10 cellular contexts compared by ENCODE assay signal in genomic region chr7:74183653-74184450, GRCh38. TPM values are rescaled to one million over a fixed set of nuclear protein-coding genes. Genes with fewer than 3 reads are reported as not detected.
A peak's percentile ranks its signal among the peaks of the same experiment; 100 is the strongest.
DNase-seq lines count a peak whose midpoint lies in the region; ATAC-seq, FAIRE-seq and TF ChIP-seq lines count a peak whose summit lies in the region.
"Had no signal": no experiment of that assay in that cellular context is flagged by ENCODE, and none has a peak within 500 bp of the region (broad histone marks: within the 10 kb centered on the region; RNA-seq: fewer than 3 reads in every experiment).

No MANE protein-coding gene starts in this region.

- peak overlapping the region in 5 of 8 donors; percentile 9 to 56 (median 53) for H3K27ac ChIP-seq in spleen
- H3K27ac ChIP-seq in RWPE1 = no peak overlapping the region

- peaks cover 78% of the 10 kb centered on the region for H3K4me1 Mint-ChIP-seq in activated CD4-positive, alpha-beta T cell treated with anti-CD3 and anti-CD28 coated beads for 36 hours
- H3K4me1 Mint-ChIP-seq in mesothelial cell of epicardium = peaks cover 32% of the 10 kb centered on the region

- 43 to 51% (median 47%) methylated on average over 7 of the region's 7 CpGs for WGBS in spleen, 5 donors

- ATAC-seq in activated CD4-positive, alpha-beta T cell treated with anti-CD3 and anti-CD28 coated beads for 36 hours = peak; percentile 89
- no peak for ATAC-seq in GM18873 (IDR thresholded peaks at IDR 0.05; ENCODE audit: low FRiP score, unreplicated experiment)

- no peak for FAIRE-seq in RCC 7860 (lab: Jason Lieb, UNC)

- TF ChIP-seq POLR2A in spleen (IDR thresholded peaks at IDR 0.05) = no peak

- no peaks in the 10 kb centered on the region for H3K9me3 ChIP-seq in spleen

- H3K27me3 ChIP-seq in spleen (replicated peaks in 1 of 7) = no peaks in the 10 kb centered on the region

- no peak overlapping the region for H3K4me3 Mint-ChIP-seq in activated CD4-positive, alpha-beta T cell treated with anti-CD3 and anti-CD28 coated beads for 36 hours
- no peak overlapping the region for H3K4me3 Mint-ChIP-seq in mesothelial cell of epicardium

- TF ChIP-seq CTCF in spleen (IDR thresholded peaks at IDR 0.05 in 8 of 11, conservative IDR thresholded peaks at IDR 0.05 in 3 of 11) (peak in 2 of 11 experiments; percentile 11 to 23), mesothelial cell of epicardium (IDR thresholded peaks at IDR 0.05; ENCODE audit: unreplicated experiment) (no peak), RWPE1 (conservative IDR thresholded peaks at IDR 0.05; ENCODE audit: low read depth) (no peak; the same call in 1 of the 2 replicates)

- DNase-seq in activated CD4-positive, alpha-beta T cell treated with anti-CD3 and anti-CD28 coated beads for 36 hours = peak; percentile 41
- no peak for DNase-seq in activated CD4-positive, alpha-beta T cell treated with anti-CD3 and anti-CD28 coated beads, Interleukin-2, amount 50 U/mL, for 1 hour
- peak; percentile 19 for DNase-seq in RCC 7860 (ENCODE audit: low spot score)
- peak; percentile 66 for DNase-seq in dermis blood vessel endothelial cell
- DNase-seq in spleen = no peak
- no peak for DNase-seq in mesothelial cell of epicardium (ENCODE audit: low spot score in 2 of 2, unreplicated experiment in 2 of 2)
- DNase-seq in RWPE1 (ENCODE audit: low spot score) = no peak
- DNase-seq: NCI-H2171, retina had no signal

- peak overlapping the region; percentile 67 for H3K27ac Mint-ChIP-seq in activated CD4-positive, alpha-beta T cell treated with anti-CD3 and anti-CD28 coated beads for 36 hours
- H3K27ac Mint-ChIP-seq in mesothelial cell of epicardium = no peak overlapping the region

- H3K27me3 Mint-ChIP-seq in activated CD4-positive, alpha-beta T cell treated with anti-CD3 and anti-CD28 coated beads for 36 hours = no peaks in the 10 kb centered on the region
- H3K27me3 Mint-ChIP-seq in mesothelial cell of epicardium (ENCODE audit: low read depth) = no peaks in the 10 kb centered on the region

- peaks cover 0 to 81% (median 31%) of the 10 kb centered on the region in 6 donors for H3K36me3 ChIP-seq in spleen

- no peak overlapping the region for H3K4me3 ChIP-seq in spleen

- peaks cover 74% of the 10 kb centered on the region for H3K36me3 Mint-ChIP-seq in activated CD4-positive, alpha-beta T cell treated with anti-CD3 and anti-CD28 coated beads for 36 hours (ENCODE audit: low read depth)
- H3K36me3 Mint-ChIP-seq in mesothelial cell of epicardium = peaks cover 20% of the 10 kb centered on the region

- CTCF ChIA-PET in activated CD4-positive, alpha-beta T cell treated with anti-CD3 and anti-CD28 coated beads for 36 hours (lab: Charles Lee) = interaction anchor here (0.6 to 1.8 kb wide), 11 partner anchors 10 to 289 kb away, joined by 3 to 13 read pairs (median 5); no protein-coding TSS in a partner anchor
- CTCF ChIA-PET in RWPE1 (lab: Yijun Ruan, JAX) = interaction anchor here (0.7 to 1.1 kb wide), 2 partner anchors 22 to 132 kb away, joined by 3 read pairs; no protein-coding TSS in a partner anchor

- no peaks in the 10 kb centered on the region for H3K9me3 Mint-ChIP-seq in activated CD4-positive, alpha-beta T cell treated with anti-CD3 and anti-CD28 coated beads for 36 hours (ENCODE audit: low read depth)
- no peaks in the 10 kb centered on the region for H3K9me3 Mint-ChIP-seq in mesothelial cell of epicardium

- intact Hi-C loops in activated CD4-positive, alpha-beta T cell treated with anti-CD3 and anti-CD28 coated beads for 36 hours (cut with DNase I, micrococcal nuclease) = no loop called here
- intact Hi-C loops in spleen (cut with DNase I; ENCODE audit: low total_unique reads) = no loop called here

- peaks cover 73 to 100% (median 96%) of the 10 kb centered on the region in 6 donors for H3K4me1 ChIP-seq in spleen

- POLR2A ChIA-PET in activated CD4-positive, alpha-beta T cell treated with anti-CD3 and anti-CD28 coated beads for 36 hours (lab: Charles Lee) = interaction anchor here (1.3 to 1.8 kb wide), 3 partner anchors 9 to 15 kb away, joined by 3 to 5 read pairs (median 4); partner anchors contain the start of gene EIF4H
- POLR2A ChIA-PET in RWPE1 (lab: Yijun Ruan, JAX; ENCODE audit: low non-redundant PET) = no interaction called here

RNA-seq across cellular contexts. Expression of gene EIF4H, which starts 9.7 kb away (rescaled TPM):
- total RNA-seq in activated CD4-positive, alpha-beta T cell treated with anti-CD3 and anti-CD28 coated beads for 36 hours = 100 to 1,000 TPM; 441 to 496 TPM
- total RNA-seq in dermis blood vessel endothelial cell (305 and 481 TPM in 2 replicates), spleen (100 to 1,000 TPM; 179 to 224 (median 197) TPM), mesothelial cell of epicardium (264 to 270 TPM (median 267 TPM) in 3 replicates)
- 100 to 1,000 TPM in 1 of 3 donors, 10 to 100 TPM in 2; 75.5 to 133 (median 98.4) TPM for polyA plus RNA-seq in spleen

RNA-seq across cellular contexts. Expression of gene LAT2, which starts 26.0 kb away (rescaled TPM):
- total RNA-seq in activated CD4-positive, alpha-beta T cell treated with anti-CD3 and anti-CD28 coated beads for 36 hours = 1 to 10 TPM; 1.7 to 2.4 TPM
- total RNA-seq in dermis blood vessel endothelial cell = 1.2 and 1.9 TPM in 2 replicates
- 100 to 1,000 TPM in 1 of 7 donors, 10 to 100 TPM in 6; 58.9 to 100 (median 76.4) TPM for total RNA-seq in spleen
- polyA plus RNA-seq in spleen = 100 to 1,000 TPM; 108 to 130 (median 127) TPM
- total RNA-seq in mesothelial cell of epicardium = 0.34 to 1.0 TPM (median 0.51 TPM) in 3 replicates

Comparison
In these comparisons a context has a peak if more than half of its experiments do, and no peak if none do; other contexts are left out.
1. DNase-seq: peak in activated CD4-positive, alpha-beta T cell treated with anti-CD3 and anti-CD28 coated beads for 36 hours (single experiment), RCC 7860 (single experiment) and dermis blood vessel endothelial cell (single experiment); none in activated CD4-positive, alpha-beta T cell treated with anti-CD3 and anti-CD28 coated beads, Interleukin-2, amount 50 U/mL, for 1 hour (single experiment), spleen (single experiment), mesothelial cell of epicardium (0 of 2) and RWPE1 (single experiment).
2. RNA of gene LAT2, which starts 26.0 kb away (total RNA-seq): 58.9 to 100 TPM in spleen; 1.7 to 2.4 TPM in activated CD4-positive, alpha-beta T cell treated with anti-CD3 and anti-CD28 coated beads for 36 hours, 1.2 to 1.9 TPM in dermis blood vessel endothelial cell and 0.34 to 1.0 TPM in mesothelial cell of epicardium; every median in the first group is over 10 times any median in the second.